Comparison of ENCODE assay signal across 12 cellular contexts in the genomic region with DNA sequence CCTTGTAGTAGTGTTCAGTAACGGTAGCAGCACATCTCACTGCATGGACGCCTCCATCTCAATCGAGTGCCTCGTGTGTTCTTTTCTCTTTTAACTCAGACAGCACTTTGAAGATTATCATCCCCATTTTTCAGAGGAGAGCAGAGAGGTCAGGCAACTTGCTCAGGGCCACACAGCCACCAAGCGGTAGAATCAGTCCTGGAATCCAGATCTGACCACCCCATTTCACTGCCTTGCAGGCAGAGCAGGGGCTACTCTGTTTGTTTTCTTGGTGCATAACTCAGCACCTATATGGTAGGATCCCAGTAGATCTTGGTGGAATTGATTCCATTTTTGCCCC.
A peak's percentile ranks its signal among the peaks of the same experiment; 100 is the strongest.
DNase-seq lines count a peak whose midpoint lies in the region; ATAC-seq and TF ChIP-seq lines count a peak whose summit lies in the region.
"Had no signal": no experiment of that assay in that cellular context is flagged by ENCODE, and none has a peak within 500 bp of the region (broad histone marks: within the 10 kb centered on the region; RNA-seq: fewer than 3 reads in every experiment).

No MANE protein-coding gene starts in this region.

- no peak for TF ChIP-seq CTCF in breast epithelium (IDR thresholded peaks at IDR 0.05)

- no peak overlapping the region for H3K4me3 ChIP-seq in breast epithelium
- H3K4me3 ChIP-seq: colonic mucosa, right lobe of liver, SJSA1 had no signal

- CTCF ChIA-PET in activated CD4-positive, alpha-beta memory T cell treated with anti-CD3 and anti-CD28 coated beads for 36 hours (lab: Charles Lee), result interaction anchor here (1.5 kb wide), 1 partner anchor 44 kb away, joined by 7 read pairs; no protein-coding TSS in a partner anchor

- no peaks in the 10 kb centered on the region for H3K4me1 ChIP-seq in breast epithelium

- TF ChIP-seq POLR2A in breast epithelium (IDR thresholded peaks at IDR 0.05), result no peak

- no peaks in the 10 kb centered on the region for H3K27me3 ChIP-seq in breast epithelium
- H3K27me3 ChIP-seq: colonic mucosa, right lobe of liver, SJSA1 had no signal

- DNase-seq in activated CD4-positive, alpha-beta memory T cell treated with anti-CD3 and anti-CD28 coated beads for 36 hours, result no peak
- DNase-seq in natural killer cell treated with Interleukin-12 subunit alpha and Interleukin-12 subunit beta and Interleukin-15 and Interleukin-18, amount 100 ng/mL, for 72 hours (ENCODE audit: low spot score), result no peak
- DNase-seq in breast epithelium (ENCODE audit: low spot score in 2 of 2) (no peak), mesenteric fat pad (ENCODE audit: low spot score) (no peak), NCI-H2196 treated with DMSO at 0.1 percent for 48 hours (lab: John Stamatoyannopoulos, UW; ENCODE audit: unreplicated experiment) (no peak)
- DNase-seq: colonic mucosa had no signal

- POLR2A ChIA-PET in activated CD4-positive, alpha-beta memory T cell treated with anti-CD3 and anti-CD28 coated beads for 36 hours (lab: Charles Lee), result interaction anchor here (1.2 to 1.7 kb wide), 3 partner anchors 11 to 48 kb away, joined by 5 to 7 read pairs (median 6); no protein-coding TSS in a partner anchor

- intact Hi-C loops in activated CD4-positive, alpha-beta memory T cell treated with anti-CD3 and anti-CD28 coated beads for 36 hours (cut with micrococcal nuclease), result loop anchor here (1.0 kb wide), 1 partner anchor 13 kb away; no protein-coding TSS in a partner anchor
- intact Hi-C loops in breast epithelium (cut with DNase I; ENCODE audit: low total_unique reads), result no loop called here

- ATAC-seq in GM18858 (IDR thresholded peaks at IDR 0.05; ENCODE audit: unreplicated experiment) (peak; percentile 5), HG02588 (IDR thresholded peaks at IDR 0.05; ENCODE audit: unreplicated experiment) (peak; percentile 6), HG02678 (IDR thresholded peaks at IDR 0.05; ENCODE audit: unreplicated experiment) (no peak)
- ATAC-seq in natural killer cell treated with Interleukin-12 subunit alpha and Interleukin-12 subunit beta and Interleukin-15 and Interleukin-18, amount 100 ng/mL, for 72 hours, result no peak
- ATAC-seq: right lobe of liver had no signal

- no peaks in the 10 kb centered on the region for H3K27me3 Mint-ChIP-seq in activated CD4-positive, alpha-beta memory T cell treated with anti-CD3 and anti-CD28 coated beads for 36 hours
- no peaks in the 10 kb centered on the region for H3K27me3 Mint-ChIP-seq in natural killer cell treated with Interleukin-12 subunit alpha and Interleukin-12 subunit beta and Interleukin-15 and Interleukin-18, amount 100 ng/mL, for 72 hours
- H3K27me3 Mint-ChIP-seq: activated naive CD4-positive, alpha-beta T cell treated with anti-CD3 and anti-CD28 coated beads, Interleukin-2, amount 50 U/mL, for 24 hours had no signal

- H3K9me3 ChIP-seq in breast epithelium, result no peaks in the 10 kb centered on the region
- H3K9me3 ChIP-seq: colonic mucosa, right lobe of liver, SJSA1 had no signal

- no peaks in the 10 kb centered on the region for H3K36me3 Mint-ChIP-seq in activated CD4-positive, alpha-beta memory T cell treated with anti-CD3 and anti-CD28 coated beads for 36 hours
- peaks cover 10% of the 10 kb centered on the region for H3K36me3 Mint-ChIP-seq in natural killer cell treated with Interleukin-12 subunit alpha and Interleukin-12 subunit beta and Interleukin-15 and Interleukin-18, amount 100 ng/mL, for 72 hours
- H3K36me3 Mint-ChIP-seq: activated naive CD4-positive, alpha-beta T cell treated with anti-CD3 and anti-CD28 coated beads, Interleukin-2, amount 50 U/mL, for 24 hours had no signal

- no peak overlapping the region for H3K27ac ChIP-seq in breast epithelium
- H3K27ac ChIP-seq: colonic mucosa, right lobe of liver, SJSA1 had no signal

- peak overlapping the region; percentile 42 for H3K27ac Mint-ChIP-seq in activated CD4-positive, alpha-beta memory T cell treated with anti-CD3 and anti-CD28 coated beads for 36 hours
- peak overlapping the region; percentile 75 to 90 for H3K27ac Mint-ChIP-seq in natural killer cell treated with Interleukin-12 subunit alpha and Interleukin-12 subunit beta and Interleukin-15 and Interleukin-18, amount 100 ng/mL, for 72 hours
- H3K27ac Mint-ChIP-seq: activated naive CD4-positive, alpha-beta T cell treated with anti-CD3 and anti-CD28 coated beads, Interleukin-2, amount 50 U/mL, for 24 hours had no signal

- H3K4me1 Mint-ChIP-seq in activated CD4-positive, alpha-beta memory T cell treated with anti-CD3 and anti-CD28 coated beads for 36 hours (ENCODE audit: low read depth), result peaks cover 31% of the 10 kb centered on the region
- peaks cover 62 to 67% of the 10 kb centered on the region in 2 donors for H3K4me1 Mint-ChIP-seq in natural killer cell treated with Interleukin-12 subunit alpha and Interleukin-12 subunit beta and Interleukin-15 and Interleukin-18, amount 100 ng/mL, for 72 hours (ENCODE audit: low read depth in 2 of 2)

- no peak overlapping the region for H3K4me3 Mint-ChIP-seq in activated CD4-positive, alpha-beta memory T cell treated with anti-CD3 and anti-CD28 coated beads for 36 hours
- H3K4me3 Mint-ChIP-seq in natural killer cell treated with Interleukin-12 subunit alpha and Interleukin-12 subunit beta and Interleukin-15 and Interleukin-18, amount 100 ng/mL, for 72 hours, result peak overlapping the region; percentile 79
- H3K4me3 Mint-ChIP-seq: activated naive CD4-positive, alpha-beta T cell treated with anti-CD3 and anti-CD28 coated beads, Interleukin-2, amount 50 U/mL, for 24 hours had no signal

- H3K9me3 Mint-ChIP-seq in activated CD4-positive, alpha-beta memory T cell treated with anti-CD3 and anti-CD28 coated beads for 36 hours, result no peaks in the 10 kb centered on the region
- H3K9me3 Mint-ChIP-seq in natural killer cell treated with Interleukin-12 subunit alpha and Interleukin-12 subunit beta and Interleukin-15 and Interleukin-18, amount 100 ng/mL, for 72 hours, result peaks cover 4% of the 10 kb centered on the region
- H3K9me3 Mint-ChIP-seq: activated naive CD4-positive, alpha-beta T cell treated with anti-CD3 and anti-CD28 coated beads, Interleukin-2, amount 50 U/mL, for 24 hours had no signal

- H3K36me3 ChIP-seq in breast epithelium, result no peaks in the 10 kb centered on the region
- H3K36me3 ChIP-seq: colonic mucosa had no signal

Comparison
In these comparisons a context has a peak if more than half of its experiments do, and no peak if none do; other contexts are left out.
1. ATAC-seq: peak in GM18858 (single experiment) and HG02588 (single experiment); none in natural killer cell treated with Interleukin-12 subunit alpha and Interleukin-12 subunit beta and Interleukin-15 and Interleukin-18, amount 100 ng/mL, for 72 hours (0 of 2) and HG02678 (single experiment).